ENCODE assay signal across 8 cellular contexts in the genomic region with DNA sequence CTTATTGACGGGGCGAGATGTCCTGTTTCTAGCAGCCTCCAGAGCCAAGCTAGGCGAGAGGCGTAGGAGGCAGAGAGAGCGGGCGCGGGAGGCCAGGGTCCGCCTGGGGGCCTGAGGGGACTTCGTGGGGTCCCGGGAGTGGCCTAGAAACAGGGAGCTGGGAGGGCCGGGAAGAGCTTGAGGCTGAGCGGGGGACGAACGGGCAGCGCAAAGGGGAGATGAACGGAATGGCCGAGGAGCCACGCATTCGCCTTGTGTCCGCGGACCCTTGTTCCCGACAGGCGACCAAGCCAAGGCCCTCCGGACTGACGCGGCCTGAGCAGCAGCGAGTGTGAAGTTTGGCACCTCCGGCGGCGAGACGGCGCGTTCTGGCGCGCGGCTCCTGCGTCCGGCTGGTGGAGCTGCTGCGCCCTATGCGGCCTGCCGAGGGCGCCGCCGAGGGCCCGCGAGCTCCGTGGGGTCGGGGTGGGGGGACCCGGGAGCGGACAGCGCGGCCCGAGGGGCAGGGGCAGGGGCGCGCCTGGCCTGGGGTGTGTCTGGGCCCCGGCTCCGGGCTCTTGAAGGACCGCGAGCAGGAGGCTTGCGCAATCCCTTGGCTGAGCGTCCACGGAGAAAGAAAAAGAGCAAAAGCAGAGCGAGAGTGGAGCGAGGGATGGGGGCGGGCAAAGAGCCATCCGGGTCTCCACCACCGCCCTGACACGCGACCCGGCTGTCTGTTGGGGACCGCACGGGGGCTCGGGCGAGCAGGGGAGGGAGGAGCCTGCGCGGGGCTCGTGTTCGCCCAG. TPM values are rescaled to one million over a fixed set of nuclear protein-coding genes. Genes with fewer than 3 reads are reported as not detected.
DNase-seq lines count a peak whose midpoint lies in the region; ATAC-seq and TF ChIP-seq lines count a peak whose summit lies in the region.

No MANE protein-coding gene starts in this region.

- H3K4me3 Mint-ChIP-seq in CD8-positive, alpha-beta T cell, result peak overlapping the region; percentile 64

- no peaks in the 10 kb centered on the region for H3K9me3 Mint-ChIP-seq in CD8-positive, alpha-beta T cell

- H3K9me3 ChIP-seq in CD8-positive, alpha-beta T cell (ENCODE audit: low read length), result no peaks in the 10 kb centered on the region
- H3K9me3 ChIP-seq in adrenal gland (replicated peaks in 1 of 3), result no peaks in the 10 kb centered on the region
- no peaks in the 10 kb centered on the region for H3K9me3 ChIP-seq in iPS-18a (ENCODE audit: control insufficient read depth, low read depth, low read length)

- H3K4me3 ChIP-seq in CD8-positive, alpha-beta T cell (ENCODE audit: low read depth, low read length), result no peak overlapping the region
- peak overlapping the region in 1 of 4 donors; percentile 56 for H3K4me3 ChIP-seq in adrenal gland
- H3K4me3 ChIP-seq in iPS-18a (ENCODE audit: low read length), result peak overlapping the region; percentile 1

- peaks cover 40% of the 10 kb centered on the region for H3K4me1 Mint-ChIP-seq in CD8-positive, alpha-beta T cell (ENCODE audit: low read depth)

- H3K27me3 Mint-ChIP-seq in CD8-positive, alpha-beta T cell (ENCODE audit: low read depth), result peaks cover 25% of the 10 kb centered on the region

- H3K9ac ChIP-seq in iPS-18a (ENCODE audit: low read length), result no peak overlapping the region

- peak overlapping the region; percentile 22 for H3K27ac Mint-ChIP-seq in CD8-positive, alpha-beta T cell

- peaks cover 74% of the 10 kb centered on the region for H3K4me1 ChIP-seq in CD8-positive, alpha-beta T cell (ENCODE audit: insufficient read depth, low read length)
- H3K4me1 ChIP-seq in adrenal gland (replicated peaks in 1 of 2) (peaks cover 46 to 72% of the 10 kb centered on the region in 2 donors), iPS-18a (ENCODE audit: control insufficient read depth, low read depth, low read length) (peaks cover 31% of the 10 kb centered on the region)

- TF ChIP-seq POLR2A in adrenal gland (IDR thresholded peaks at IDR 0.05), result no peak

- peaks cover 12% of the 10 kb centered on the region for H3K36me3 Mint-ChIP-seq in CD8-positive, alpha-beta T cell

- no peak for TF ChIP-seq CTCF in CD8-positive, alpha-beta T cell (IDR thresholded peaks at IDR 0.05)
- TF ChIP-seq CTCF in adrenal gland (IDR thresholded peaks at IDR 0.05), result peak in 1 of 6 experiments; percentile 26

- H3K36me3 ChIP-seq in CD8-positive, alpha-beta T cell (ENCODE audit: insufficient read depth, low read length), result peaks cover 1% of the 10 kb centered on the region
- H3K36me3 ChIP-seq in adrenal gland (replicated peaks in 1 of 2) (no peaks in the 10 kb centered on the region), iPS-18a (ENCODE audit: control insufficient read depth, low read depth, low read length) (no peaks in the 10 kb centered on the region)

- ATAC-seq in CD8-positive, alpha-beta T cell, result no peak
- ATAC-seq in HG03196 (IDR thresholded peaks at IDR 0.05; ENCODE audit: unreplicated experiment) (no peak), HG03571 (IDR thresholded peaks at IDR 0.05; ENCODE audit: unreplicated experiment) (no peak)

- CTCF ChIA-PET in CD8-positive, alpha-beta T cell (lab: Charles Lee), result interaction anchor here (1.0 to 3.8 kb wide), 10 partner anchors 12 to 130 kb away, joined by 3 to 13 read pairs (median 4); no protein-coding TSS in a partner anchor

- WGBS in adrenal gland, 4 donors, result 1 to 4% (median 2%) methylated on average over 17 to 78 of the region's 78 CpGs

- POLR2A ChIA-PET in CD8-positive, alpha-beta T cell (lab: Charles Lee), result interaction anchor here (0.9 to 7.1 kb wide), 10 partner anchors 8 to 1672 kb away, joined by 3 to 66 read pairs (median 4); a partner anchor contains a TSS

- peak in 3 of 7 experiments; percentile 34 to 56 (median 41) for DNase-seq in CD8-positive, alpha-beta T cell
- peak; percentile 29 for DNase-seq in LHCN-M2 (ENCODE audit: low read depth)
- DNase-seq in adrenal gland, result peak; percentile 47 to 78 (median 71)
- peak; percentile 45 for DNase-seq in stimulated activated CD8-positive, alpha-beta memory T cell treated with anti-CD3 and anti-CD28 coated beads, Interleukin-4, amount 100 ng/mL, for 48 hours
- no peak for DNase-seq in KG1 (lab: John Stamatoyannopoulos, UW)

- no peak overlapping the region for H3K27ac ChIP-seq in CD8-positive, alpha-beta T cell (ENCODE audit: low read depth, low read length)
- peak overlapping the region in 2 of 5 donors; percentile 83 to 99 for H3K27ac ChIP-seq in adrenal gland
- no peak overlapping the region for H3K27ac ChIP-seq in iPS-18a (ENCODE audit: low read length)

- intact Hi-C loops in CD8-positive, alpha-beta T cell (cut with DNase I, micrococcal nuclease), result no loop called here
- intact Hi-C loops in adrenal gland (cut with DNase I), result loop anchor here (2.0 to 10.0 kb wide), 4 partner anchors 42 to 152 kb away; no protein-coding TSS in a partner anchor

- peaks cover 36% of the 10 kb centered on the region for H3K27me3 ChIP-seq in CD8-positive, alpha-beta T cell (ENCODE audit: insufficient read depth, low read length)
- H3K27me3 ChIP-seq in adrenal gland (peaks cover 34% of the 10 kb centered on the region), iPS-18a (ENCODE audit: control insufficient read depth, insufficient read depth, low read length) (peaks cover 90% of the 10 kb centered on the region)

RNA-seq across cellular contexts. Expression of a gene that starts 1.2 kb away (rescaled TPM):
- 100 to 1,000 TPM; 263 to 268 TPM for total RNA-seq in CD8-positive, alpha-beta T cell
- 18.1 and 18.5 TPM in 2 replicates for total RNA-seq in LHCN-M2 (2014; rRNA removed)
- 8.9 TPM for polyA plus RNA-seq in LHCN-M2 (2012)
- total RNA-seq in adrenal gland, result 10 to 100 TPM; 15.1 to 39.3 (median 25.0) TPM
- polyA plus RNA-seq in adrenal gland, result 10 to 100 TPM in 1 of 3 donors, 1 to 10 TPM in 2; 5.4 to 10.1 (median 7.6) TPM

RNA-seq across cellular contexts. Expression of a gene that starts 43.5 kb away (rescaled TPM):
- 1 to 10 TPM; 3.7 to 4.0 TPM for total RNA-seq in CD8-positive, alpha-beta T cell
- total RNA-seq in LHCN-M2 (2014; rRNA removed) (5.1 and 10.8 TPM in 2 replicates), adrenal gland (10 to 100 TPM in 1 of 8 donors, 1 to 10 TPM in 6, under 1 TPM in 1; 0.85 to 10.6 (median 5.5) TPM)
- polyA plus RNA-seq in LHCN-M2 (2012), result 5.9 TPM
- 1 to 10 TPM; 1.0 to 7.4 (median 4.4) TPM for polyA plus RNA-seq in adrenal gland

Comparison
In these comparisons a context has a peak if more than half of its experiments do, and no peak if none do; other contexts are left out.
1. RNA of a gene that starts 1.2 kb away (total RNA-seq): 263 to 268 TPM in CD8-positive, alpha-beta T cell; 15.1 to 39.3 TPM in adrenal gland and 18.1 to 18.5 TPM in LHCN-M2; every median in the first group is over 4 times any median in the second.
2. intact Hi-C loops: an anchor here in adrenal gland (2.0 to 10.0 kb wide); none called in CD8-positive, alpha-beta T cell.